ENCODE assay signal across 11 cellular contexts in genomic region chr9:112029921-112030444, GRCh38.
DNase-seq lines count a peak whose midpoint lies in the region; ATAC-seq and TF ChIP-seq lines count a peak whose summit lies in the region.
"Had no signal": no experiment of that assay in that cellular context is flagged by ENCODE, and none has a peak within 500 bp of the region (broad histone marks: within the 10 kb centered on the region; RNA-seq: fewer than 3 reads in every experiment).

No MANE protein-coding gene starts in this region.

- H3K36me3 ChIP-seq in CD4-positive, alpha-beta memory T cell (ENCODE audit: insufficient read depth, low read length): no peaks in the 10 kb centered on the region
- H3K36me3 ChIP-seq in HUES6 (ENCODE audit: control insufficient read depth, insufficient read depth, low read length) (no peaks in the 10 kb centered on the region), brain microvascular endothelial cell (replicated peaks) (no peaks in the 10 kb centered on the region), lung (ENCODE audit: control insufficient read depth in 2 of 2, insufficient read depth in 2 of 2, low read length in 2 of 2) (no peaks in the 10 kb centered on the region)

- H3K9ac ChIP-seq in HUES6 (ENCODE audit: low read length): no peak overlapping the region

- no peaks in the 10 kb centered on the region for H3K27me3 Mint-ChIP-seq in CD4-positive, alpha-beta memory T cell

- H3K4me1 Mint-ChIP-seq in CD4-positive, alpha-beta memory T cell: peaks cover 41 to 65% (median 48%) of the 10 kb centered on the region in 4 donors

- H3K27ac ChIP-seq in CD4-positive, alpha-beta memory T cell (ENCODE audit: low read depth, low read length): no peak overlapping the region
- H3K27ac ChIP-seq in HUES6 (ENCODE audit: low read depth, low read length) (no peak overlapping the region), brain microvascular endothelial cell (peak overlapping the region; percentile 25), lung (ENCODE audit: low read depth in 1 of 2, low read length in 1 of 2) (peak overlapping the region in 1 of 2 donors; percentile 33)

- 36 to 44% methylated on average over 3 of the region's 3 CpGs for WGBS in lung, 2 donors

- peak overlapping the region in 6 of 7 donors; percentile 3 to 49 (median 41) for H3K27ac Mint-ChIP-seq in CD4-positive, alpha-beta memory T cell

- DNase-seq in CD4-positive, alpha-beta memory T cell: peak in 2 of 5 donors; percentile 8 to 21
- no peak for DNase-seq in brain microvascular endothelial cell
- DNase-seq in lung (ENCODE audit: low spot score): no peak
- no peak for DNase-seq in OCI-M1 (lab: John Stamatoyannopoulos, UW)
- DNase-seq in activated naive CD4-positive, alpha-beta T cell treated with anti-CD3 and anti-CD28 coated beads, Interleukin-2, amount 50 U/mL, for 16 hours: no peak
- no peak for DNase-seq in NCI-H510A treated with DMSO at 0.1 percent for 48 hours (lab: John Stamatoyannopoulos, UW)
- DNase-seq: activated CD4-positive, CD25-positive, alpha-beta regulatory T cell; DMS 273 treated with DMSO at 0.1 percent for 48 hours; NCI-H187 had no signal

- H3K27me3 ChIP-seq in CD4-positive, alpha-beta memory T cell (ENCODE audit: insufficient read depth, low read length): no peaks in the 10 kb centered on the region
- no peaks in the 10 kb centered on the region for H3K27me3 ChIP-seq in HUES6 (ENCODE audit: control insufficient read depth, insufficient read depth, low read length)
- no peaks in the 10 kb centered on the region for H3K27me3 ChIP-seq in brain microvascular endothelial cell (replicated peaks)
- H3K27me3 ChIP-seq in lung (ENCODE audit: control insufficient read depth, insufficient read depth): no peaks in the 10 kb centered on the region

- peak; percentile 78 for ATAC-seq in lung (ENCODE audit: insufficient read depth, low FRiP score)
- no peak for ATAC-seq in GM19397 (IDR thresholded peaks at IDR 0.05; ENCODE audit: unreplicated experiment)

- H3K9me3 ChIP-seq in CD4-positive, alpha-beta memory T cell (ENCODE audit: control insufficient read depth in 1 of 2, low read length in 2 of 2): no peaks in the 10 kb centered on the region
- no peaks in the 10 kb centered on the region for H3K9me3 ChIP-seq in HUES6 (ENCODE audit: control insufficient read depth, insufficient read depth, low read depth, low read length)
- H3K9me3 ChIP-seq in lung (ENCODE audit: control insufficient read depth in 2 of 2, insufficient read depth in 1 of 2, low read length in 1 of 2): no peaks in the 10 kb centered on the region

- peak overlapping the region in 7 of 8 donors; percentile 14 to 70 (median 49) for H3K4me3 Mint-ChIP-seq in CD4-positive, alpha-beta memory T cell

- intact Hi-C loops in CD4-positive, alpha-beta memory T cell (cut with micrococcal nuclease): no loop called here

- peaks cover 46% of the 10 kb centered on the region for H3K4me1 ChIP-seq in CD4-positive, alpha-beta memory T cell (ENCODE audit: insufficient read depth, low read length)
- H3K4me1 ChIP-seq in HUES6 (ENCODE audit: control insufficient read depth, insufficient read depth, low read length): peaks cover 10% of the 10 kb centered on the region
- H3K4me1 ChIP-seq in lung (ENCODE audit: control insufficient read depth in 2 of 2, insufficient read depth in 2 of 2, low read length in 2 of 2): peaks cover 0 to 3% of the 10 kb centered on the region in 2 donors

- H3K9me3 Mint-ChIP-seq in CD4-positive, alpha-beta memory T cell: no peaks in the 10 kb centered on the region

- CTCF ChIA-PET in CD4-positive, alpha-beta memory T cell (lab: Charles Lee; ENCODE audit: partially characterized antibody): interaction anchor here (0.6 to 2.2 kb wide), 3 partner anchors 36 to 45 kb away, joined by 3 to 9 read pairs (median 3); no protein-coding TSS in a partner anchor

- POLR2A ChIA-PET in CD4-positive, alpha-beta memory T cell (lab: Charles Lee; ENCODE audit: partially characterized antibody): no interaction called here

- no peaks in the 10 kb centered on the region for H3K36me3 Mint-ChIP-seq in CD4-positive, alpha-beta memory T cell

- no peak overlapping the region for H3K4me3 ChIP-seq in CD4-positive, alpha-beta memory T cell (ENCODE audit: low read length in 2 of 2)
- H3K4me3 ChIP-seq in HUES6 (ENCODE audit: low read depth, low read length) (0 out of 2 replicates have a peak overlapping the region, but pooled peaks have one; percentile 3), brain microvascular endothelial cell (ENCODE audit: low read depth, low read length) (no peak overlapping the region), lung (no peak overlapping the region)

- TF ChIP-seq CTCF in brain microvascular endothelial cell (IDR thresholded peaks at IDR 0.05; ENCODE audit: low read depth, low read length, missing control alignments) (no peak), lung (IDR thresholded peaks at IDR 0.05; ENCODE audit: control extremely low read depth, extremely low read depth) (no peak)

- in situ Hi-C loops in brain microvascular endothelial cell (cut with HindIII; ENCODE audit: low pct_ligation_motif_present, low sequenced_read_pairs): no loop called here
